Comparison of ENCODE assay signal across 21 cellular contexts in the genomic region with DNA sequence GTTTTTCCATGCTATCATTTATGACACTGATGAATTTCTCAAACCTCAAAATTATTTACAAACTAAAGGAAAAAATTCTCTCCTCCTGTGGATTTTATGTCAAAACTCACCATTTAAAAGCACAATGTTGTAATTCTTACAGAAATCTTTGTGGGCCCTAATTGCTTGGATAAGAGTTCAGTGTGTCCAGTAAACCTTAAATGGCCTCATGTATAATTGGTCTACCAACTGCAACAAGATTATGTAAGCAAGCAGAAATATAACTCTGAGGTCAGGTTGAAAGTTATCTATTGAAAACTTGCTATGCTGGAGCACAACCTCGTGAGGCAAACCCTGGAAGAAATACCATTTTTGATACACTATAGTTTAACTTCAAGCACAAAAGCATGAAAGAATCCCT. TPM values are rescaled to one million over a fixed set of nuclear protein-coding genes. Genes with fewer than 3 reads are reported as not detected.
A peak's percentile ranks its signal among the peaks of the same experiment; 100 is the strongest.
DNase-seq lines count a peak whose midpoint lies in the region; ATAC-seq, FAIRE-seq and TF ChIP-seq lines count a peak whose summit lies in the region.
"Had no signal": no experiment of that assay in that cellular context is flagged by ENCODE, and none has a peak within 500 bp of the region (broad histone marks: within the 10 kb centered on the region; RNA-seq: fewer than 3 reads in every experiment).

No MANE protein-coding gene starts in this region.

- TF ChIP-seq CTCF in heart right ventricle (IDR thresholded peaks at IDR 0.05): no peak
- no peak for TF ChIP-seq CTCF in HEK293 (tag by site-specific recombination; IDR thresholded peaks at IDR 0.05)
- no peak for TF ChIP-seq CTCF in psoas muscle (IDR thresholded peaks at IDR 0.05)

- peak; percentile 13 for FAIRE-seq in islet of Langerhans (lab: Jason Lieb, UNC)

- H3K4me1 ChIP-seq in heart right ventricle (peaks cover 0 to 44% (median 10%) of the 10 kb centered on the region in 9 donors), HEK293 (ENCODE audit: control insufficient read depth, insufficient read depth, low read length) (0 out of 2 replicates have a peak, but pooled peaks cover 5% of the 10 kb centered on the region), psoas muscle (peaks cover 30% of the 10 kb centered on the region)
- H3K4me1 ChIP-seq: BLaER1, Peyer's patch had no signal

- ATAC-seq in heart right ventricle (peak in 7 of 8 donors; percentile 34 to 77 (median 66)), Right ventricle myocardium inferior (no peak), psoas muscle (peak in 3 of 4 donors; percentile 42 to 63 (median 43)), GM18909 (IDR thresholded peaks at IDR 0.05; ENCODE audit: poor library complexity, unreplicated experiment) (no peak)

- POLR2A ChIA-PET in HEK293 (lab: Yijun Ruan, JAX): interaction anchor here (0.5 kb wide), 1 partner anchor 28 kb away, joined by 6 read pairs; no protein-coding TSS in a partner anchor

- H3K36me3 ChIP-seq in heart right ventricle (peaks cover 0 to 22% (median 0%) of the 10 kb centered on the region in 9 donors), HEK293 (ENCODE audit: control insufficient read depth in 2 of 2, insufficient read depth in 1 of 2, low read length in 2 of 2) (no peaks in the 10 kb centered on the region), psoas muscle (ENCODE audit: insufficient read depth in 1 of 2, low read depth in 1 of 2) (no peaks in the 10 kb centered on the region)
- H3K36me3 ChIP-seq: BLaER1, Peyer's patch had no signal

- peaks cover 0 to 6% (median 0%) of the 10 kb centered on the region in 11 donors for H3K9me3 ChIP-seq in heart right ventricle
- no peaks in the 10 kb centered on the region for H3K9me3 ChIP-seq in HEK293 (ENCODE audit: control insufficient read depth, insufficient read depth, low read depth, low read length)
- no peaks in the 10 kb centered on the region for H3K9me3 ChIP-seq in psoas muscle
- H3K9me3 ChIP-seq: BLaER1, Peyer's patch, SK-N-SH had no signal

- H3K27me3 ChIP-seq in heart right ventricle (no peaks in the 10 kb centered on the region), psoas muscle (ENCODE audit: insufficient read depth in 3 of 3, low read length in 2 of 3) (no peaks in the 10 kb centered on the region)
- H3K27me3 ChIP-seq: BLaER1, Peyer's patch had no signal

- CTCF ChIA-PET in HEK293 (lab: Yijun Ruan, JAX): no interaction called here

- H3K4me3 ChIP-seq in heart right ventricle: no peak overlapping the region
- H3K4me3 ChIP-seq in HEK293 (ENCODE audit: low read depth, low read length): no peak overlapping the region
- no peak overlapping the region for H3K4me3 ChIP-seq in psoas muscle
- H3K4me3 ChIP-seq: BLaER1, GM23248, Peyer's patch had no signal

- 31 to 38% methylated on average over 1 of the region's 1 CpG for WGBS in heart right ventricle, 2 donors
- WGBS in psoas muscle, 3 donors: 13 to 32% (median 16%) methylated on average over 1 of the region's 1 CpG

- H3K27ac ChIP-seq in heart right ventricle (peak overlapping the region in 6 of 10 donors; percentile 63 to 80 (median 72)), HEK293 (ENCODE audit: extremely low read depth, low read depth, low read length) (no peak overlapping the region), psoas muscle (peak overlapping the region; percentile 34)
- H3K27ac ChIP-seq: BLaER1, GM23248, Peyer's patch had no signal

- DNase-seq in heart right ventricle: no peak
- no peak for DNase-seq in Right ventricle myocardium inferior (ENCODE audit: missing footprints)
- DNase-seq in psoas muscle: no peak
- DNase-seq in stimulated activated CD4-positive, alpha-beta T cell treated with anti-CD3 and anti-CD28 coated beads, Interleukin-12 subunit alpha, Interleukin-12 subunit beta, amount 100 ng/mL, for 4 hours: no peak
- DNase-seq: CD4-positive, CD25-positive, alpha-beta regulatory T cell; DMS153; DND-41; GM23248; H7; KBM-7; NCI-H1105 treated with DMSO at 0.1 percent for 48 hours; NCI-H1930; NCI-H2107; NCI-H524 treated with DMSO at 0.1 percent for 48 hours; NCI-H774; Peyer's patch; SK-N-SH had no signal

- intact Hi-C loops in heart right ventricle (cut with DNase I): no loop called here
- intact Hi-C loops in Right ventricle myocardium inferior (cut with DNase I): no loop called here
- intact Hi-C loops in psoas muscle (cut with DNase I): no loop called here

TF ChIP-seq in HEK293, 187 proteins besides CTCF, POLR2A, EP300 and RAD21:
- TF ChIP-seq ZNF530 (tag by site-specific recombination; IDR thresholded peaks at IDR 0.05; ENCODE audit: low read depth) (no peak), ZNF514 (tag by site-specific recombination; IDR thresholded peaks at IDR 0.05) (no peak), OSR2 (tag by site-specific recombination; IDR thresholded peaks at IDR 0.05) (no peak), ZSCAN16 (tag by site-specific recombination; IDR thresholded peaks at IDR 0.05) (no peak), FEZF1 (tag by site-specific recombination; IDR thresholded peaks at IDR 0.05) (peak; percentile 34; the same call in 1 of the 2 replicates), MEIS1 (CRISPR knock-in tag; IDR thresholded peaks at IDR 0.05; ENCODE audit: borderline replicate concordance) (no peak), ZNF658 (tag by site-specific recombination; IDR thresholded peaks at IDR 0.05) (no peak), ZNF776 (tag by site-specific recombination; IDR thresholded peaks at IDR 0.05; ENCODE audit: borderline replicate concordance) (no peak)
- TF ChIP-seq, protein P1, sequence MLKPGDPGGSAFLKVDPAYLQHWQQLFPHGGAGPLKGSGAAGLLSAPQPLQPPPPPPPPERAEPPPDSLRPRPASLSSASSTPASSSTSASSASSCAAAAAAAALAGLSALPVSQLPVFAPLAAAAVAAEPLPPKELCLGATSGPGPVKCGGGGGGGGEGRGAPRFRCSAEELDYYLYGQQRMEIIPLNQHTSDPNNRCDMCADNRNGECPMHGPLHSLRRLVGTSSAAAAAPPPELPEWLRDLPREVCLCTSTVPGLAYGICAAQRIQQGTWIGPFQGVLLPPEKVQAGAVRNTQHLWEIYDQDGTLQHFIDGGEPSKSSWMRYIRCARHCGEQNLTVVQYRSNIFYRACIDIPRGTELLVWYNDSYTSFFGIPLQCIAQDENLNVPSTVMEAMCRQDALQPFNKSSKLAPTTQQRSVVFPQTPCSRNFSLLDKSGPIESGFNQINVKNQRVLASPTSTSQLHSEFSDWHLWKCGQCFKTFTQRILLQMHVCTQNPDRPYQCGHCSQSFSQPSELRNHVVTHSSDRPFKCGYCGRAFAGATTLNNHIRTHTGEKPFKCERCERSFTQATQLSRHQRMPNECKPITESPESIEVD (tag by site-specific recombination; IDR thresholded peaks at IDR 0.05): peak; percentile 88
- TF ChIP-seq, protein P2, sequence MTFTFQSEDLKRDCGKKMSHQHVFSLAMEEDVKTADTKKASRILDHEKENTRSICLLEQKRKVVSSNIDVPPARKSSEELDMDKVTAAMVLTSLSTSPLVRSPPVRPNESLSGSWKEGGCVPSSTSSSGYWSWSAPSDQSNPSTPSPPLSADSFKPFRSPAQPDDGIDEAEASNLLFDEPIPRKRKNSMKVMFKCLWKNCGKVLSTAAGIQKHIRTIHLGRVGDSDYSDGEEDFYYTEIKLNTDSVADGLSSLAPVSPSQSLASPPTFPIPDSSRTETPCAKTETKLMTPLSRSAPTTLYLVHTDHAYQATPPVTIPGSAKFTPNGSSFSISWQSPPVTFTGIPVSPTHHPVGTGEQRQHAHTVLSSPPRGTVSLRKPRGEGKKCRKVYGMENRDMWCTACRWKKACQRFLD (tag by site-specific recombination; IDR thresholded peaks at IDR 0.05): no peak

RNA-seq across cellular contexts. Expression of a gene that starts 22.0 kb away (rescaled TPM):
- total RNA-seq in heart right ventricle (10 to 100 TPM; 36.1 to 71.6 (median 60.8) TPM), Right ventricle myocardium inferior (40.1 TPM), psoas muscle (10 to 100 TPM; 30.1 to 50.5 (median 41.4) TPM)
- polyA plus RNA-seq in heart right ventricle (10 to 100 TPM in 1 of 2 donors, 1 to 10 TPM in 1; 7.5 to 19.9 TPM), psoas muscle (10 to 100 TPM in 2 of 3 donors, 1 to 10 TPM in 1; 8.6 to 12.5 (median 12.3) TPM)

Comparison
In these comparisons a context has a peak if more than half of its experiments do, and no peak if none do; other contexts are left out.
1. ATAC-seq: peak in heart right ventricle (7 of 8) and psoas muscle (3 of 4); none in Right ventricle myocardium inferior (single experiment) and GM18909 (single experiment).